In genomic region chr10:57849726-57850357, GRCh38 we compare ENCODE assay signal across 11 cellular contexts.
DNase-seq lines count a peak whose midpoint lies in the region; ATAC-seq, FAIRE-seq and TF ChIP-seq lines count a peak whose summit lies in the region.
"Had no signal": no experiment of that assay in that cellular context is flagged by ENCODE, and none has a peak within 500 bp of the region (broad histone marks: within the 10 kb centered on the region; RNA-seq: fewer than 3 reads in every experiment).

No MANE protein-coding gene starts in this region.

- FAIRE-seq in endometrium (lab: Jason Lieb, UNC) = peak; percentile 60

- ATAC-seq in GM18517 (IDR thresholded peaks at IDR 0.05; ENCODE audit: unreplicated experiment) = no peak
- ATAC-seq in stimulated activated memory B cell treated with anti-CD40 and anti-IgM and Interleukin-4, amounts not matched to agents 10 μg/mL and 1 μg/mL and 100 μg/mL, for 72 hours = no peak

- H3K27me3 Mint-ChIP-seq in progenitor cell of endocrine pancreas = no peaks in the 10 kb centered on the region
- H3K27me3 Mint-ChIP-seq in stimulated activated memory B cell treated with anti-CD40 and anti-IgM and Interleukin-4, amounts not matched to agents 10 μg/mL and 1 μg/mL and 100 μg/mL, for 72 hours = no peaks in the 10 kb centered on the region

- no peak overlapping the region for H3K27ac Mint-ChIP-seq in progenitor cell of endocrine pancreas
- H3K27ac Mint-ChIP-seq in stimulated activated memory B cell treated with anti-CD40 and anti-IgM and Interleukin-4, amounts not matched to agents 10 μg/mL and 1 μg/mL and 100 μg/mL, for 72 hours = no peak overlapping the region

- peak; percentile 10 for DNase-seq in NCI-H1092 treated with DMSO at 0.1 percent for 48 hours (lab: John Stamatoyannopoulos, UW)
- no peak for DNase-seq in NCI-H1092 (lab: John Stamatoyannopoulos, UW)
- peak; percentile 60 to 66 for DNase-seq in NCI-H526 (lab: John Stamatoyannopoulos, UW)
- DNase-seq in progenitor cell of endocrine pancreas (ENCODE audit: low spot score, unreplicated experiment) = no peak
- no peak for DNase-seq in NK-92 treated with Interleukin-12 subunit alpha and Interleukin-12 subunit beta, amount 100 ng/mL, for 24 hours (lab: John Stamatoyannopoulos, UW)
- DNase-seq: anterior cingulate cortex; stimulated activated CD4-positive, alpha-beta T cell treated with anti-CD3 and anti-CD28 coated beads, Interleukin-15, amount 100 ng/mL, for 24 hours; transverse colon had no signal

- no peaks in the 10 kb centered on the region for H3K9me3 Mint-ChIP-seq in progenitor cell of endocrine pancreas (ENCODE audit: low read depth)
- H3K9me3 Mint-ChIP-seq in stimulated activated memory B cell treated with anti-CD40 and anti-IgM and Interleukin-4, amounts not matched to agents 10 μg/mL and 1 μg/mL and 100 μg/mL, for 72 hours = no peaks in the 10 kb centered on the region

- H3K36me3 Mint-ChIP-seq in progenitor cell of endocrine pancreas (ENCODE audit: insufficient read depth) = no peaks in the 10 kb centered on the region
- H3K36me3 Mint-ChIP-seq in stimulated activated memory B cell treated with anti-CD40 and anti-IgM and Interleukin-4, amounts not matched to agents 10 μg/mL and 1 μg/mL and 100 μg/mL, for 72 hours = no peaks in the 10 kb centered on the region

- no peak overlapping the region for H3K4me3 Mint-ChIP-seq in progenitor cell of endocrine pancreas (ENCODE audit: low read depth)
- no peak overlapping the region for H3K4me3 Mint-ChIP-seq in stimulated activated memory B cell treated with anti-CD40 and anti-IgM and Interleukin-4, amounts not matched to agents 10 μg/mL and 1 μg/mL and 100 μg/mL, for 72 hours

- peaks cover 13% of the 10 kb centered on the region for H3K4me1 Mint-ChIP-seq in progenitor cell of endocrine pancreas (ENCODE audit: low read depth)
- H3K4me1 Mint-ChIP-seq in stimulated activated memory B cell treated with anti-CD40 and anti-IgM and Interleukin-4, amounts not matched to agents 10 μg/mL and 1 μg/mL and 100 μg/mL, for 72 hours = no peaks in the 10 kb centered on the region

- peak; percentile 40 for TF ChIP-seq CTCF in progenitor cell of endocrine pancreas (IDR thresholded peaks at IDR 0.05; ENCODE audit: unreplicated experiment)

Comparison
In these comparisons a context has a peak if more than half of its experiments do, and no peak if none do; other contexts are left out.
1. DNase-seq: peak in NCI-H1092 treated with DMSO at 0.1 percent for 48 hours (single experiment) and NCI-H526 (2 of 2); none in NCI-H1092 (single experiment), progenitor cell of endocrine pancreas (single experiment) and NK-92 treated with Interleukin-12 subunit alpha and Interleukin-12 subunit beta, amount 100 ng/mL, for 24 hours (single experiment).